16 cellular contexts compared by ENCODE assay signal in the genomic region with DNA sequence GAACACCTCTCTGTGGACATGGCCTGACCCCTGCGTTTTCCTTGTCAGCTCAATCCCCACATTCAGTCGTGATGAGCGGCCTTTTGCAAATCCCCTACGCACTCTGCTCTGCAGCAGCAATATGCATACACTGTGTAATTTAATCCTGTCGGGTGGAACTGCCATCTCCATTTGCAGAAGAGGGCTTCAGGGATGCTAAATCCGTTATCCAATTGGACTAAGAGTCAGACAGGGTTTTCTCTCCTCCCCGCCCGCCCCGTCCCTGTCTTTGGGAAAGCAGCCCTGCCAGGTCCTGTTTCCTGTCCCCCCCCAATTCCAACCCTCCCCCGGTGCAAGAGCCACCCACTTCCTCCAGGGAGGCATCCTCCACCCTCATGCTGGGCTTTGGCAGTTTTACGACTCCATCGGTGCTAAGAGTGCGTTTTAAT. TPM values are rescaled to one million over a fixed set of nuclear protein-coding genes. Genes with fewer than 3 reads are reported as not detected.
DNase-seq lines count a peak whose midpoint lies in the region; ATAC-seq and TF ChIP-seq lines count a peak whose summit lies in the region.
"Had no signal": no experiment of that assay in that cellular context is flagged by ENCODE, and none has a peak within 500 bp of the region (broad histone marks: within the 10 kb centered on the region; RNA-seq: fewer than 3 reads in every experiment).

No MANE protein-coding gene starts in this region.

- no peaks in the 10 kb centered on the region for H3K36me3 Mint-ChIP-seq in nephron (ENCODE audit: low read depth)
- H3K36me3 Mint-ChIP-seq in stimulated activated effector memory CD8-positive, alpha-beta T cell treated with anti-CD3 and anti-CD28 coated beads, Interleukin-12 subunit alpha, Interleukin-12 subunit beta, amount 100 ng/mL, for 72 hours: no peaks in the 10 kb centered on the region
- H3K36me3 Mint-ChIP-seq: CD14-positive monocyte had no signal

- ATAC-seq in stimulated activated effector memory CD8-positive, alpha-beta T cell treated with anti-CD3 and anti-CD28 coated beads, Interleukin-12 subunit alpha, Interleukin-12 subunit beta, amount 100 ng/mL, for 72 hours: no peak
- no peak for ATAC-seq in GM18502 (IDR thresholded peaks at IDR 0.05; ENCODE audit: poor library complexity, unreplicated experiment)
- ATAC-seq: activated CD8-positive, alpha-beta T cell treated with anti-CD3 and anti-CD28 coated beads, Interleukin-2, amount 10 ng/mL, durations not matched to agents 7 days and 5 days had no signal

- TF ChIP-seq CTCF in AG10803 (conservative IDR thresholded peaks at IDR 0.05; ENCODE audit: low read length) (no peak), fibroblast of lung (conservative IDR thresholded peaks at IDR 0.05 in 1 of 2, IDR thresholded peaks at IDR 0.05 in 1 of 2; ENCODE audit: low read depth in 1 of 2, low read length in 2 of 2) (no peak), nephron (IDR thresholded peaks at IDR 0.05; ENCODE audit: unreplicated experiment in 3 of 3) (no peak)

- H3K27me3 ChIP-seq in fibroblast of lung (ENCODE audit: control insufficient read depth, insufficient read depth, low read length): no peaks in the 10 kb centered on the region
- H3K27me3 ChIP-seq: tibial nerve had no signal

- DNase-seq in AG10803 (ENCODE audit: low read depth) (peak; percentile 35), NCI-H69 (lab: John Stamatoyannopoulos, UW) (peak; percentile 54), fibroblast of lung (ENCODE audit: low read depth in 2 of 2) (peak; percentile 29 to 57), ecto neural progenitor cell (ENCODE audit: low spot score) (no peak)
- DNase-seq in activated naive CD4-positive, alpha-beta T cell (lab: John Stamatoyannopoulos, UW): no peak
- DNase-seq in stimulated activated effector memory CD8-positive, alpha-beta T cell treated with anti-CD3 and anti-CD28 coated beads, Interleukin-12 subunit alpha, Interleukin-12 subunit beta, amount 100 ng/mL, for 72 hours (ENCODE audit: low spot score in 2 of 2): no peak
- DNase-seq: activated CD8-positive, alpha-beta T cell treated with anti-CD3 and anti-CD28 coated beads, Interleukin-2, amount 10 ng/mL, durations not matched to agents 7 days and 5 days; activated naive CD4-positive, alpha-beta T cell treated with anti-CD3 and anti-CD28 coated beads, Interleukin-2, amount 50 U/mL, for 16 hours; cortex of kidney; midbrain; NCI-H1694 had no signal

- no peaks in the 10 kb centered on the region for H3K36me3 ChIP-seq in fibroblast of lung (ENCODE audit: control insufficient read depth, insufficient read depth, low read length)
- H3K36me3 ChIP-seq: tibial nerve had no signal

- H3K9me3 ChIP-seq in fibroblast of lung (ENCODE audit: control insufficient read depth, insufficient read depth, low read depth, low read length): no peaks in the 10 kb centered on the region
- H3K9me3 ChIP-seq: tibial nerve had no signal

- peak overlapping the region; percentile 67 to 95 (median 74) for H3K27ac Mint-ChIP-seq in nephron
- no peak overlapping the region for H3K27ac Mint-ChIP-seq in stimulated activated effector memory CD8-positive, alpha-beta T cell treated with anti-CD3 and anti-CD28 coated beads, Interleukin-12 subunit alpha, Interleukin-12 subunit beta, amount 100 ng/mL, for 72 hours
- H3K27ac Mint-ChIP-seq: activated CD8-positive, alpha-beta T cell treated with anti-CD3 and anti-CD28 coated beads, Interleukin-2, amount 10 ng/mL, durations not matched to agents 7 days and 5 days; T-helper 2 cell treated with Interferon-gamma antibody and Interleukin-4, amounts not matched to agents 5 μg/mL and 100 μg/mL, for 36 hours had no signal

- no peak overlapping the region for H3K9ac ChIP-seq in fibroblast of lung (ENCODE audit: insufficient read depth, low read length)

- peak overlapping the region; percentile 6 for H2AFZ ChIP-seq in fibroblast of lung (ENCODE audit: low read length)

- H3K4me2 ChIP-seq in fibroblast of lung (ENCODE audit: extremely low read depth, insufficient read depth, low read length): no peak overlapping the region

- H3K27me3 Mint-ChIP-seq in nephron (ENCODE audit: low read depth): peaks cover 22% of the 10 kb centered on the region

- H3K4me3 ChIP-seq in AG10803 (ENCODE audit: low read length) (no peak overlapping the region), fibroblast of lung (replicated peaks in 1 of 4; ENCODE audit: control extremely low read depth in 1 of 4, insufficient read depth in 1 of 4, low read depth in 3 of 4, low read length in 4 of 4) (no peak overlapping the region)
- H3K4me3 ChIP-seq: tibial nerve had no signal

- H3K27ac ChIP-seq in fibroblast of lung (ENCODE audit: insufficient read depth, low read length): no peak overlapping the region

- H3K4me3 Mint-ChIP-seq in nephron: peak overlapping the region; percentile 12 to 53 (median 46)
- no peak overlapping the region for H3K4me3 Mint-ChIP-seq in stimulated activated effector memory CD8-positive, alpha-beta T cell treated with anti-CD3 and anti-CD28 coated beads, Interleukin-12 subunit alpha, Interleukin-12 subunit beta, amount 100 ng/mL, for 72 hours
- H3K4me3 Mint-ChIP-seq: activated CD8-positive, alpha-beta T cell treated with anti-CD3 and anti-CD28 coated beads, Interleukin-2, amount 10 ng/mL, durations not matched to agents 7 days and 5 days; T-helper 2 cell treated with Interferon-gamma antibody and Interleukin-4, amounts not matched to agents 5 μg/mL and 100 μg/mL, for 36 hours had no signal

- no peaks in the 10 kb centered on the region for H3K4me1 ChIP-seq in fibroblast of lung (ENCODE audit: control insufficient read depth, extremely low read depth, insufficient read depth, low read length)

- H4K20me1 ChIP-seq in fibroblast of lung (ENCODE audit: control insufficient read depth, extremely low read depth, insufficient read depth, low read length): no peaks in the 10 kb centered on the region

- peaks cover 12% of the 10 kb centered on the region for H3K4me1 Mint-ChIP-seq in nephron
- no peaks in the 10 kb centered on the region for H3K4me1 Mint-ChIP-seq in stimulated activated effector memory CD8-positive, alpha-beta T cell treated with anti-CD3 and anti-CD28 coated beads, Interleukin-12 subunit alpha, Interleukin-12 subunit beta, amount 100 ng/mL, for 72 hours

- H3K9me3 Mint-ChIP-seq in nephron: peaks cover 5% of the 10 kb centered on the region
- no peaks in the 10 kb centered on the region for H3K9me3 Mint-ChIP-seq in stimulated activated effector memory CD8-positive, alpha-beta T cell treated with anti-CD3 and anti-CD28 coated beads, Interleukin-12 subunit alpha, Interleukin-12 subunit beta, amount 100 ng/mL, for 72 hours
- H3K9me3 Mint-ChIP-seq: T-helper 2 cell treated with Interferon-gamma antibody and Interleukin-4, amounts not matched to agents 5 μg/mL and 100 μg/mL, for 36 hours had no signal

- H3K79me2 ChIP-seq in fibroblast of lung (ENCODE audit: control insufficient read depth, insufficient read depth, low read length): no peaks in the 10 kb centered on the region

RNA-seq across cellular contexts. Expression of a gene that starts 53.6 kb away (rescaled TPM):
- total RNA-seq in fibroblast of lung: 16.4 and 19.2 TPM in 2 replicates
- polyA plus RNA-seq in fibroblast of lung: 19.9 and 24.0 TPM in 2 replicates
- polyA plus RNA-seq in fibroblast of lung (2012): 10.2 and 11.4 TPM in 2 replicates
- 10.2 and 14.3 TPM in 2 replicates for polyA minus RNA-seq in fibroblast of lung (ENCODE audit: low replicate concordance)
- total RNA-seq: activated CD8-positive, alpha-beta T cell treated with anti-CD3 and anti-CD28 coated beads, Interleukin-2, amount 10 ng/mL, durations not matched to agents 7 days and 5 days had no signal

Comparison
In these comparisons a context has a peak if more than half of its experiments do, and no peak if none do; other contexts are left out.
1. DNase-seq: peak in AG10803 (single experiment), NCI-H69 (single experiment) and fibroblast of lung (2 of 2); none in ecto neural progenitor cell (single experiment), activated naive CD4-positive, alpha-beta T cell (0 of 4) and stimulated activated effector memory CD8-positive, alpha-beta T cell treated with anti-CD3 and anti-CD28 coated beads, Interleukin-12 subunit alpha, Interleukin-12 subunit beta, amount 100 ng/mL, for 72 hours (0 of 2).